ENCODE assay signal across 3 cellular contexts in the genomic region with DNA sequence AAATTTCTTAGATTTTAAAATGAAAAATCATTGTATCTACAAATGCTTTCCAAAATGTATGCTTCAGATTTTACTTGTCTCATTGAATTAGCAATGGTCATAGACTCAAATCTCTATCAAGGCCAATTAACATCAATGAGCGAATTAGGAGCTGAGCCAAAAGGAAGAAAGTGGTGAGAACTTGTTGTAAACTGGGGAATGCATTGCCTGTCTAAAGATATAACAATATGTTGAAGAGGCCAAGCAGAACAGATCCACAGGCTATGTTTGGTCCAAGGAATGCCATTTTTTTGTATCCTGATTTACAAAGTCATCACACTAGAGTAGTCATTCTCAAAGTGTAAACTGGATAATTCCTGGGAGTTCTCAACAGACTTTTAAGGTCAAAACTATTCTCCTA.
"Had no signal": no experiment of that assay in that cellular context is flagged by ENCODE, and none has a peak within 500 bp of the region (broad histone marks: within the 10 kb centered on the region; RNA-seq: fewer than 3 reads in every experiment).

No MANE protein-coding gene starts in this region.

- DNase-seq: GDM1, GF-D8 had no signal

- ATAC-seq: GM12878 had no signal

- H3K4me3 ChIP-seq: GM12878 had no signal
